ENCODE assay signal across 18 cellular contexts in genomic region chr22:20316217-20316843, GRCh38. TPM values are rescaled to one million over a fixed set of nuclear protein-coding genes. Genes with fewer than 3 reads are reported as not detected.
DNase-seq lines count a peak whose midpoint lies in the region; ATAC-seq and TF ChIP-seq lines count a peak whose summit lies in the region.
"Had no signal": no experiment of that assay in that cellular context is flagged by ENCODE, and none has a peak within 500 bp of the region (broad histone marks: within the 10 kb centered on the region; RNA-seq: fewer than 3 reads in every experiment).

No MANE protein-coding gene starts in this region.

- no peaks in the 10 kb centered on the region for H3K27me3 Mint-ChIP-seq in activated naive CD4-positive, alpha-beta T cell treated with anti-CD3 and anti-CD28 coated beads for 36 hours (ENCODE audit: low read depth)
- H3K27me3 Mint-ChIP-seq in mesothelial cell of epicardium (ENCODE audit: low read depth) (no peaks in the 10 kb centered on the region), T-helper 17 cell (no peaks in the 10 kb centered on the region)
- H3K27me3 Mint-ChIP-seq: CD8-positive, alpha-beta memory T cell; naive thymus-derived CD8-positive, alpha-beta T cell had no signal

- CTCF ChIA-PET in activated naive CD4-positive, alpha-beta T cell treated with anti-CD3 and anti-CD28 coated beads for 36 hours (lab: Charles Lee): interaction anchor here (1.8 kb wide), 1 partner anchor 25 kb away, joined by 6 read pairs; no protein-coding TSS in a partner anchor

- H3K9me3 Mint-ChIP-seq in activated naive CD4-positive, alpha-beta T cell treated with anti-CD3 and anti-CD28 coated beads for 36 hours: no peaks in the 10 kb centered on the region
- H3K9me3 Mint-ChIP-seq in mesothelial cell of epicardium: no peaks in the 10 kb centered on the region
- H3K9me3 Mint-ChIP-seq: CD8-positive, alpha-beta memory T cell; naive thymus-derived CD8-positive, alpha-beta T cell had no signal

- H3K27ac ChIP-seq in adrenal gland: no peak overlapping the region
- H3K27ac ChIP-seq in transverse colon: no peak overlapping the region
- H3K27ac ChIP-seq: foreskin keratinocyte, KMS-11 had no signal

- H3K4me3 ChIP-seq in adrenal gland (no peak overlapping the region), transverse colon (no peak overlapping the region)

- in situ Hi-C loops in transverse colon (cut with MboI; ENCODE audit: low pct_ligation_motif_present in 1 of 4, low pct_unique_long_range_greater_than_20kb in 1 of 4, low sequenced_read_pairs in 3 of 4): no loop called here

- intact Hi-C loops in activated naive CD4-positive, alpha-beta T cell treated with anti-CD3 and anti-CD28 coated beads for 36 hours (cut with micrococcal nuclease): no loop called here
- intact Hi-C loops in adrenal gland (cut with DNase I): no loop called here
- intact Hi-C loops in transverse colon (cut with DNase I; ENCODE audit: low total_unique reads): no loop called here

- peak; percentile 6 for DNase-seq in activated naive CD4-positive, alpha-beta T cell treated with anti-CD3 and anti-CD28 coated beads, Interleukin-2, amount 50 U/mL, for 16 hours
- DNase-seq in activated naive CD4-positive, alpha-beta T cell treated with anti-CD3 and anti-CD28 coated beads for 36 hours: no peak
- peak in 4 of 7 donors; percentile 9 to 48 (median 14) for DNase-seq in adrenal gland
- DNase-seq in mesothelial cell of epicardium (ENCODE audit: low spot score in 2 of 2, unreplicated experiment in 2 of 2): peak; percentile 17 to 36
- DNase-seq in transverse colon: peak; percentile 4
- no peak for DNase-seq in HT-29 (ENCODE audit: low spot score)
- no peak for DNase-seq in T-helper 17 cell
- DNase-seq: activated CD4-positive, alpha-beta T cell treated with anti-CD3 and anti-CD28 coated beads, Interleukin-2, amount 50 U/mL, for 4 hours; activated naive CD4-positive, alpha-beta T cell; foreskin keratinocyte; HCEC 1CT; NCI-H1105; NCI-H2171; NCI-H748 treated with DMSO at 0.1 percent for 48 hours had no signal

- TF ChIP-seq POLR2A in adrenal gland (IDR thresholded peaks at IDR 0.05) (no peak), transverse colon (IDR thresholded peaks at IDR 0.05) (no peak)

- H3K4me1 ChIP-seq in adrenal gland (replicated peaks in 1 of 2) (peaks cover 11 to 30% of the 10 kb centered on the region in 2 donors), transverse colon (peaks cover 15 to 32% (median 24%) of the 10 kb centered on the region in 4 donors)

- H3K27ac Mint-ChIP-seq in activated naive CD4-positive, alpha-beta T cell treated with anti-CD3 and anti-CD28 coated beads for 36 hours: no peak overlapping the region
- H3K27ac Mint-ChIP-seq in mesothelial cell of epicardium: no peak overlapping the region
- no peak overlapping the region for H3K27ac Mint-ChIP-seq in T-helper 17 cell
- H3K27ac Mint-ChIP-seq: CD8-positive, alpha-beta memory T cell had no signal

- no peaks in the 10 kb centered on the region for H3K36me3 Mint-ChIP-seq in activated naive CD4-positive, alpha-beta T cell treated with anti-CD3 and anti-CD28 coated beads for 36 hours (ENCODE audit: low read depth)
- H3K36me3 Mint-ChIP-seq in mesothelial cell of epicardium (no peaks in the 10 kb centered on the region), T-helper 17 cell (ENCODE audit: low read depth) (no peaks in the 10 kb centered on the region)

- TF ChIP-seq EP300 in transverse colon (IDR thresholded peaks at IDR 0.05; ENCODE audit: low read depth): no peak

- no peaks in the 10 kb centered on the region for H3K36me3 ChIP-seq in adrenal gland (replicated peaks in 1 of 2)
- H3K36me3 ChIP-seq in transverse colon: no peaks in the 10 kb centered on the region

- TF ChIP-seq CTCF in adrenal gland (IDR thresholded peaks at IDR 0.05): no peak
- TF ChIP-seq CTCF in mesothelial cell of epicardium (IDR thresholded peaks at IDR 0.05; ENCODE audit: unreplicated experiment): no peak
- TF ChIP-seq CTCF in transverse colon (IDR thresholded peaks at IDR 0.05): no peak

- H3K9me3 ChIP-seq in adrenal gland (replicated peaks in 1 of 3): no peaks in the 10 kb centered on the region
- H3K9me3 ChIP-seq in transverse colon: no peaks in the 10 kb centered on the region
- H3K9me3 ChIP-seq in T-helper 17 cell (ENCODE audit: control insufficient read depth, low read length, poor library complexity, severe bottlenecking): no peaks in the 10 kb centered on the region

- H3K27me3 ChIP-seq in adrenal gland: no peaks in the 10 kb centered on the region
- no peaks in the 10 kb centered on the region for H3K27me3 ChIP-seq in transverse colon
- H3K27me3 ChIP-seq: foreskin keratinocyte had no signal

- no peak overlapping the region for H3K4me3 Mint-ChIP-seq in activated naive CD4-positive, alpha-beta T cell treated with anti-CD3 and anti-CD28 coated beads for 36 hours
- no peak overlapping the region for H3K4me3 Mint-ChIP-seq in mesothelial cell of epicardium
- H3K4me3 Mint-ChIP-seq in T-helper 17 cell: no peak overlapping the region

- H3K4me1 Mint-ChIP-seq in activated naive CD4-positive, alpha-beta T cell treated with anti-CD3 and anti-CD28 coated beads for 36 hours (ENCODE audit: low read depth): peaks cover 33% of the 10 kb centered on the region
- H3K4me1 Mint-ChIP-seq in mesothelial cell of epicardium (peaks cover 34% of the 10 kb centered on the region), T-helper 17 cell (peaks cover 20% of the 10 kb centered on the region)

- no peak for ATAC-seq in GM19328 (IDR thresholded peaks at IDR 0.05; ENCODE audit: unreplicated experiment)
- no peak for ATAC-seq in T-helper 17 cell
- ATAC-seq: foreskin keratinocyte; naive thymus-derived CD8-positive, alpha-beta T cell had no signal

- 82 to 100% (median 88%) methylated on average over 4 to 12 of the region's 12 CpGs for WGBS in adrenal gland, 4 donors
- WGBS in transverse colon (ENCODE audit: low coverage in 1 of 2), 2 donors: 92% methylated on average over 12 of the region's 12 CpGs; no CpG with 5 or more reads in 1 of the 2 donors

RNA-seq across cellular contexts. Expression of gene DGCR6L, which starts 3.5 kb away (rescaled TPM):
- 10 to 100 TPM; 21.5 TPM for total RNA-seq in activated naive CD4-positive, alpha-beta T cell treated with anti-CD3 and anti-CD28 coated beads for 36 hours
- total RNA-seq in adrenal gland: 100 to 1,000 TPM in 2 of 8 donors, 10 to 100 TPM in 6; 43.7 to 106 (median 62.6) TPM
- 100 to 1,000 TPM in 1 of 3 donors, 10 to 100 TPM in 2; 12.1 to 107 (median 96.2) TPM for polyA plus RNA-seq in adrenal gland
- total RNA-seq in mesothelial cell of epicardium: 38.7 to 40.1 TPM (median 38.7 TPM) in 3 replicates
- 10 to 100 TPM; 27.7 to 52.3 (median 36.9) TPM for total RNA-seq in transverse colon
- total RNA-seq in HT-29 (2014; rRNA removed; shearing (Covaris generic)): 132 and 163 TPM in 2 replicates
- total RNA-seq in T-helper 17 cell: 10 to 100 TPM; 29.2 to 31.7 TPM

RNA-seq across cellular contexts. Expression of gene RTN4R, which starts 48.2 kb away (rescaled TPM):
- total RNA-seq in activated naive CD4-positive, alpha-beta T cell treated with anti-CD3 and anti-CD28 coated beads for 36 hours: 1 to 10 TPM; 2.1 to 2.5 TPM
- total RNA-seq in adrenal gland: 10 to 100 TPM in 1 of 8 donors, 1 to 10 TPM in 5, under 1 TPM in 2; 0.35 to 18.8 (median 1.4) TPM
- polyA plus RNA-seq in adrenal gland: 1 to 10 TPM in 2 of 3 donors, under 1 TPM in 1; 0.35 to 1.9 (median 1.1) TPM
- 8.9 to 10.0 TPM (median 9.5 TPM) in 3 replicates for total RNA-seq in mesothelial cell of epicardium
- total RNA-seq in transverse colon: 10 to 100 TPM in 1 of 4 donors, 1 to 10 TPM in 1, under 1 TPM in 1, not detected in 1; 0.64 to 22.8 (median 3.0) TPM
- 41.7 and 45.7 TPM in 2 replicates for total RNA-seq in HT-29 (2014; rRNA removed; shearing (Covaris generic))
- total RNA-seq in T-helper 17 cell: 1 to 10 TPM in 1 of 2 donors, under 1 TPM in 1; 0.68 to 2.1 TPM

Comparison
In these comparisons a context has a peak if more than half of its experiments do, and no peak if none do; other contexts are left out.
1. DNase-seq: peak in activated naive CD4-positive, alpha-beta T cell treated with anti-CD3 and anti-CD28 coated beads, Interleukin-2, amount 50 U/mL, for 16 hours (single experiment), adrenal gland (4 of 7), mesothelial cell of epicardium (2 of 2) and transverse colon (single experiment); none in activated naive CD4-positive, alpha-beta T cell treated with anti-CD3 and anti-CD28 coated beads for 36 hours (single experiment), HT-29 (single experiment) and T-helper 17 cell (0 of 3).